1 cellular context compared by ENCODE assay signal in genomic region chr13:113403255-113404104, GRCh38.
TF ChIP-seq lines count a peak whose summit lies in the region.

No MANE protein-coding gene starts in this region.

TF ChIP-seq in IMR-90, 13 proteins besides CTCF, POLR2A, EP300 and RAD21 (continued from another document):
- no peak for TF ChIP-seq USF2 (IDR thresholded peaks at IDR 0.05; ENCODE audit: low read depth, low read length)
- no peak for TF ChIP-seq MAFK (IDR thresholded peaks at IDR 0.05; ENCODE audit: low read depth, low read length)
- no peak for TF ChIP-seq FOS (IDR thresholded peaks at IDR 0.05; ENCODE audit: low read depth, low read length)
- TF ChIP-seq CHD1 (IDR thresholded peaks at IDR 0.05; ENCODE audit: low read depth, low read length) = no peak
- TF ChIP-seq SMC3 (IDR thresholded peaks at IDR 0.05; ENCODE audit: low read depth, low read length) = no peak
- TF ChIP-seq MAZ (IDR thresholded peaks at IDR 0.05; ENCODE audit: borderline replicate concordance, low read depth, low read length) = no peak
- TF ChIP-seq BHLHE40 (IDR thresholded peaks at IDR 0.05; ENCODE audit: low read depth, low read length) = no peak
- no peak for TF ChIP-seq MXI1 (IDR thresholded peaks at IDR 0.05; ENCODE audit: borderline replicate concordance, low read depth, low read length)
